In genomic region chr2:113200236-113200635, GRCh38 we compare ENCODE assay signal across 10 cellular contexts. TPM values are rescaled to one million over a fixed set of nuclear protein-coding genes. Genes with fewer than 3 reads are reported as not detected.
DNase-seq lines count a peak whose midpoint lies in the region; ATAC-seq, FAIRE-seq and TF ChIP-seq lines count a peak whose summit lies in the region.
"Had no signal": no experiment of that assay in that cellular context is flagged by ENCODE, and none has a peak within 500 bp of the region (broad histone marks: within the 10 kb centered on the region; RNA-seq: fewer than 3 reads in every experiment).

No MANE protein-coding gene starts in this region.

- CTCF ChIA-PET in A549 (lab: Yijun Ruan, JAX), result interaction anchor here (1.3 to 12.3 kb wide), 17 partner anchors 11 to 208 kb away, joined by 6 to 243 read pairs (median 23); partner anchors contain the start of genes PAX8 and PSD4
- CTCF ChIA-PET in activated CD8-positive, alpha-beta T cell treated with anti-CD3 and anti-CD28 coated beads, Interleukin-2, amount 10 ng/mL, durations not matched to agents 7 days and 5 days (lab: Charles Lee), result interaction anchor here (1.0 to 20.6 kb wide), 8 partner anchors 25 to 123 kb away, joined by 3 to 325 read pairs (median 16); partner anchors contain the start of gene PSD4

- ATAC-seq in A549 (peak in 1 of 2 experiments; percentile 1; a peak in 1 of 6 replicates), HG02642 (IDR thresholded peaks at IDR 0.05; ENCODE audit: poor library complexity, unreplicated experiment) (no peak)
- no peak for ATAC-seq in activated CD8-positive, alpha-beta T cell treated with anti-CD3 and anti-CD28 coated beads, Interleukin-2, amount 10 ng/mL, durations not matched to agents 7 days and 5 days

- 0 out of 3 replicates have a peak, but pooled peaks have one; percentile 8 for TF ChIP-seq CTCF in A549 (IDR thresholded peaks at IDR 0.05)
- TF ChIP-seq CTCF in liver (IDR thresholded peaks at IDR 0.05; ENCODE audit: low read depth, low read length, missing input control), result peak; percentile 2
- no peak for TF ChIP-seq CTCF in GM13977 (IDR thresholded peaks at IDR 0.05; ENCODE audit: extremely low read depth, insufficient read depth, missing control alignments)

- no peak overlapping the region for H3K9ac ChIP-seq in liver (ENCODE audit: low read depth in 1 of 2, low read length in 2 of 2)

- no peak for FAIRE-seq in A549 (lab: Jason Lieb, UNC)

- TF ChIP-seq POLR2A in A549 (IDR thresholded peaks at IDR 0.05; ENCODE audit: low read length), result no peak

- POLR2A ChIA-PET in A549 (lab: Yijun Ruan, JAX), result no interaction called here
- POLR2A ChIA-PET in activated CD8-positive, alpha-beta T cell treated with anti-CD3 and anti-CD28 coated beads, Interleukin-2, amount 10 ng/mL, durations not matched to agents 7 days and 5 days (lab: Charles Lee), result interaction anchor here (0.9 kb wide), 1 partner anchor 14 kb away, joined by 3 read pairs; no protein-coding TSS in a partner anchor

- no peaks in the 10 kb centered on the region for H3K9me3 Mint-ChIP-seq in activated CD8-positive, alpha-beta T cell treated with anti-CD3 and anti-CD28 coated beads, Interleukin-2, amount 10 ng/mL, durations not matched to agents 7 days and 5 days (ENCODE audit: insufficient read depth)

- H3K27ac Mint-ChIP-seq in activated CD8-positive, alpha-beta T cell treated with anti-CD3 and anti-CD28 coated beads, Interleukin-2, amount 10 ng/mL, durations not matched to agents 7 days and 5 days, result peak overlapping the region; percentile 43

- H3K4me3 Mint-ChIP-seq in activated CD8-positive, alpha-beta T cell treated with anti-CD3 and anti-CD28 coated beads, Interleukin-2, amount 10 ng/mL, durations not matched to agents 7 days and 5 days, result no peak overlapping the region

- no peaks in the 10 kb centered on the region for H3K27me3 ChIP-seq in liver (ENCODE audit: control insufficient read depth in 4 of 4, insufficient read depth in 4 of 4, low read length in 3 of 4)

- WGBS in A549 (ENCODE audit: missing lambda C conversion rate), result 97% methylated on average over 4 of the region's 4 CpGs
- 90% methylated on average over 4 of the region's 4 CpGs for WGBS in liver

- peaks cover 56% of the 10 kb centered on the region for H3K4me1 ChIP-seq in A549
- H3K4me1 ChIP-seq in liver (ENCODE audit: control insufficient read depth in 4 of 4, insufficient read depth in 4 of 4, low read length in 3 of 4), result peaks cover 4 to 30% (median 15%) of the 10 kb centered on the region in 4 donors

- H3K27me3 Mint-ChIP-seq in activated CD8-positive, alpha-beta T cell treated with anti-CD3 and anti-CD28 coated beads, Interleukin-2, amount 10 ng/mL, durations not matched to agents 7 days and 5 days (ENCODE audit: low read depth), result no peaks in the 10 kb centered on the region

- no peak overlapping the region for H3K4me3 ChIP-seq in A549
- no peak overlapping the region for H3K4me3 ChIP-seq in liver (ENCODE audit: low read depth in 1 of 3, low read length in 3 of 3)

- H3K4me2 ChIP-seq in A549, result peak overlapping the region; percentile 71

- DNase-seq in A549 (ENCODE audit: low read depth in 1 of 2, low spot score in 1 of 2), result peak in 1 of 2 experiments; percentile 53
- peak; percentile 22 for DNase-seq in ELR (ENCODE audit: low read depth)
- no peak for DNase-seq in activated CD8-positive, alpha-beta T cell treated with anti-CD3 and anti-CD28 coated beads, Interleukin-2, amount 10 ng/mL, durations not matched to agents 7 days and 5 days
- DNase-seq in HuH-7.5 (ENCODE audit: low spot score), result no peak
- DNase-seq in MV-4-11 (lab: John Stamatoyannopoulos, UW), result no peak
- no peak for DNase-seq in GM13977 (ENCODE audit: low spot score)
- DNase-seq: activated naive CD4-positive, alpha-beta T cell treated with Interleukin-2 at 50 U/mL for 16 hours had no signal

- in situ Hi-C loops in GM13977 (cut with MboI; ENCODE audit: low pct_unique_long_range_greater_than_20kb, low sequenced_read_pairs, unreplicated experiment), result loop anchor here (10.0 kb wide), 1 partner anchor 115 kb away; no protein-coding TSS in a partner anchor

- peaks cover 2 to 34% (median 22%) of the 10 kb centered on the region in 4 donors for H3K36me3 ChIP-seq in liver (ENCODE audit: control insufficient read depth in 4 of 4, insufficient read depth in 3 of 4, low read depth in 1 of 4, low read length in 3 of 4)
- H3K36me3 ChIP-seq: thoracic aorta had no signal

- no peak for TF ChIP-seq EP300 in A549 (IDR thresholded peaks at IDR 0.05)

- H3K36me3 Mint-ChIP-seq in activated CD8-positive, alpha-beta T cell treated with anti-CD3 and anti-CD28 coated beads, Interleukin-2, amount 10 ng/mL, durations not matched to agents 7 days and 5 days (ENCODE audit: low read depth), result peaks cover 79% of the 10 kb centered on the region

- no peak for TF ChIP-seq RAD21 in A549 (conservative IDR thresholded peaks at IDR 0.05 in 1 of 2, IDR thresholded peaks at IDR 0.05 in 1 of 2)
- peak in 1 of 2 donors; percentile 40 for TF ChIP-seq RAD21 in liver (IDR thresholded peaks at IDR 0.05)

- no peaks in the 10 kb centered on the region for H3K9me3 ChIP-seq in A549
- no peaks in the 10 kb centered on the region for H3K9me3 ChIP-seq in liver (ENCODE audit: control insufficient read depth in 4 of 4, low read length in 3 of 4)
- H3K9me3 ChIP-seq: thoracic aorta had no signal

- H3K4me1 Mint-ChIP-seq in activated CD8-positive, alpha-beta T cell treated with anti-CD3 and anti-CD28 coated beads, Interleukin-2, amount 10 ng/mL, durations not matched to agents 7 days and 5 days (ENCODE audit: low read depth), result peaks cover 43% of the 10 kb centered on the region

- H3K27ac ChIP-seq in A549 (peak overlapping the region; percentile 92 to 97), liver (ENCODE audit: low read depth in 1 of 2, low read length in 2 of 2) (peak overlapping the region in 1 of 2 donors; percentile 33)
- H3K27ac ChIP-seq: thoracic aorta had no signal

TF ChIP-seq in A549, 52 proteins besides CTCF, POLR2A, EP300 and RAD21 (continues in another document):
- TF ChIP-seq SMC3 (IDR thresholded peaks at IDR 0.05) (no peak), NR3C1 (IDR thresholded peaks at IDR 0.05) (no peak), BHLHE40 (IDR thresholded peaks at IDR 0.05; ENCODE audit: low read depth, low read length) (no peak), E2F6 (IDR thresholded peaks at IDR 0.05; ENCODE audit: borderline replicate concordance, low read depth) (no peak), SREBF2 (IDR thresholded peaks at IDR 0.05) (no peak), KDM1A (IDR thresholded peaks at IDR 0.05; ENCODE audit: low read depth) (no peak), JUNB (IDR thresholded peaks at IDR 0.05) (no peak), BCL3 (IDR thresholded peaks at IDR 0.05) (no peak)

TF ChIP-seq in liver, 16 proteins besides CTCF, POLR2A, EP300 and RAD21 (continues in another document):
- TF ChIP-seq HNF4G (IDR thresholded peaks at IDR 0.05), result no peak
- no peak for TF ChIP-seq TAF1 (conservative IDR thresholded peaks at IDR 0.05)
- TF ChIP-seq HNF4A (conservative IDR thresholded peaks at IDR 0.05), result no peak
- TF ChIP-seq MAX (IDR thresholded peaks at IDR 0.05), result no peak
- TF ChIP-seq YY1 (IDR thresholded peaks at IDR 0.05), result no peak
- no peak for TF ChIP-seq FOXA1 (IDR thresholded peaks at IDR 0.05)
- no peak for TF ChIP-seq ZBTB33 (IDR thresholded peaks at IDR 0.05)
- no peak for TF ChIP-seq FOXA2 (IDR thresholded peaks at IDR 0.05)
- no peak for TF ChIP-seq ATF3 (IDR thresholded peaks at IDR 0.05)
- TF ChIP-seq RXRA (IDR thresholded peaks at IDR 0.05), result no peak
- TF ChIP-seq EGR1 (IDR thresholded peaks at IDR 0.05; ENCODE audit: low read depth in 2 of 2), result no peak
- no peak for TF ChIP-seq GABPA (IDR thresholded peaks at IDR 0.05 in 1 of 2, conservative IDR thresholded peaks at IDR 0.05 in 1 of 2)

RNA-seq across cellular contexts. Expression of gene PSD4, which starts 26.5 kb away (rescaled TPM):
- 5.4 and 6.7 TPM in 2 replicates for polyA plus RNA-seq in A549 (2011; rRNA removed)
- 4.3 and 5.3 TPM in 2 replicates for polyA plus RNA-seq in A549 (2012; cell fraction: cytosol; rRNA removed)
- polyA plus RNA-seq in A549 (2012; cell fraction: nucleus; rRNA removed), result 5.9 and 6.1 TPM in 2 replicates
- polyA plus RNA-seq in A549 (2017; fragmentation: RNase III; extraction: RNeasy Plus Mini Kit Qiagen cat#74134 plus additional on column Dnase treatment), result 13.9 to 21.6 TPM (median 21.1 TPM) in 3 replicates
- 8.2 and 8.3 TPM in 2 replicates for polyA minus RNA-seq in A549 (2011; rRNA and poly(A)+ RNA removed)
- 100 to 1,000 TPM; 394 to 404 TPM for total RNA-seq in activated CD8-positive, alpha-beta T cell treated with anti-CD3 and anti-CD28 coated beads, Interleukin-2, amount 10 ng/mL, durations not matched to agents 7 days and 5 days
- 10 to 100 TPM; 38.1 to 83.2 TPM for total RNA-seq in liver
- polyA plus RNA-seq in liver, result 10 to 100 TPM; 16.4 to 30.8 TPM

Comparison
In these comparisons a context has a peak if more than half of its experiments do, and no peak if none do; other contexts are left out.
1. RNA of gene PSD4, which starts 26.5 kb away (total RNA-seq): 394 to 404 TPM in activated CD8-positive, alpha-beta T cell treated with anti-CD3 and anti-CD28 coated beads, Interleukin-2, amount 10 ng/mL, durations not matched to agents 7 days and 5 days; 38.1 to 83.2 TPM in liver; every median in the first group is over 4 times any median in the second.